Comparison of ENCODE assay signal across 19 cellular contexts in genomic region chr17:44383861-44384260, GRCh38. TPM values are rescaled to one million over a fixed set of nuclear protein-coding genes. Genes with fewer than 3 reads are reported as not detected.
A peak's percentile ranks its signal among the peaks of the same experiment; 100 is the strongest.
DNase-seq lines count a peak whose midpoint lies in the region; ATAC-seq and TF ChIP-seq lines count a peak whose summit lies in the region.
"Had no signal": no experiment of that assay in that cellular context is flagged by ENCODE, and none has a peak within 500 bp of the region (broad histone marks: within the 10 kb centered on the region; RNA-seq: fewer than 3 reads in every experiment).

No MANE protein-coding gene starts in this region.

- no TSS peak for BruUV-seq in Calu3 (replicated peaks; lab: Mats Ljungman, UMichigan)

- H3K4me1 ChIP-seq in mesenchymal stem cell (ENCODE audit: control insufficient read depth, insufficient read depth, low read depth, low read length), result peaks cover 17% of the 10 kb centered on the region

- no peak overlapping the region for H3K9ac ChIP-seq in mesenchymal stem cell (ENCODE audit: low read length)
- H3K9ac ChIP-seq: BLaER1 had no signal

- 68% methylated on average over 13 of the region's 16 CpGs for WGBS in mesenchymal stem cell

- H3K9me3 Mint-ChIP-seq in Calu3 (ENCODE audit: low read depth, unreplicated experiment), result no peaks in the 10 kb centered on the region
- no peaks in the 10 kb centered on the region for H3K9me3 Mint-ChIP-seq in central memory CD8-positive, alpha-beta T cell
- no peaks in the 10 kb centered on the region for H3K9me3 Mint-ChIP-seq in stimulated activated effector memory CD8-positive, alpha-beta T cell treated with anti-CD3 and anti-CD28 coated beads, Interleukin-12 subunit alpha, Interleukin-12 subunit beta, amount 100 ng/mL, for 72 hours

- no peak overlapping the region for H4K8ac ChIP-seq in mesenchymal stem cell (ENCODE audit: low read length)

- ATAC-seq in central memory CD8-positive, alpha-beta T cell (replicated peaks; ENCODE audit: extremely low read depth, poor library complexity, severe bottlenecking), result no peak
- ATAC-seq in stimulated activated effector memory CD8-positive, alpha-beta T cell treated with anti-CD3 and anti-CD28 coated beads, Interleukin-12 subunit alpha, Interleukin-12 subunit beta, amount 100 ng/mL, for 72 hours, result no peak
- no peak for ATAC-seq in GM21737 (IDR thresholded peaks at IDR 0.05; ENCODE audit: unreplicated experiment)
- ATAC-seq in GM21447 (IDR thresholded peaks at IDR 0.05; ENCODE audit: unreplicated experiment), result no peak
- ATAC-seq: K562 had no signal

- DNase-seq in Calu3 (no peak), mesenchymal stem cell (no peak), GDM1 (lab: John Stamatoyannopoulos, UW) (no peak)
- no peak for DNase-seq in central memory CD8-positive, alpha-beta T cell (ENCODE audit: low spot score in 2 of 2)
- DNase-seq in stimulated activated effector memory CD8-positive, alpha-beta T cell treated with anti-CD3 and anti-CD28 coated beads, Interleukin-12 subunit alpha, Interleukin-12 subunit beta, amount 100 ng/mL, for 72 hours (ENCODE audit: low spot score in 2 of 2), result no peak
- DNase-seq: 8988T; CD4-positive, alpha-beta memory T cell; DMS53; DND-41; EL; HCEC 1CT; IMR-90 had no signal

- H2BK120ac ChIP-seq in mesenchymal stem cell (ENCODE audit: low read depth, low read length), result no peak overlapping the region

- no peak overlapping the region for H2BK5ac ChIP-seq in mesenchymal stem cell (ENCODE audit: low read depth, low read length, poor library complexity, severe bottlenecking)

- no peak overlapping the region for H3K4me2 ChIP-seq in mesenchymal stem cell (ENCODE audit: low read length, poor library complexity, severe bottlenecking)

- no peak overlapping the region for H3K27ac ChIP-seq in mesenchymal stem cell (ENCODE audit: low read length, poor library complexity, severe bottlenecking)
- H3K27ac ChIP-seq: BLaER1, HL-60 had no signal

- intact Hi-C loops in Calu3 (cut with micrococcal nuclease; ENCODE audit: unreplicated experiment), result no loop called here

- H3K36me3 Mint-ChIP-seq in Calu3 (ENCODE audit: insufficient read depth, unreplicated experiment), result peaks cover 12% of the 10 kb centered on the region
- peaks cover 4% of the 10 kb centered on the region for H3K36me3 Mint-ChIP-seq in central memory CD8-positive, alpha-beta T cell (ENCODE audit: insufficient read depth)
- H3K36me3 Mint-ChIP-seq in stimulated activated effector memory CD8-positive, alpha-beta T cell treated with anti-CD3 and anti-CD28 coated beads, Interleukin-12 subunit alpha, Interleukin-12 subunit beta, amount 100 ng/mL, for 72 hours, result no peaks in the 10 kb centered on the region
- H3K36me3 Mint-ChIP-seq: CD4-positive, alpha-beta memory T cell had no signal

- H3K4me3 Mint-ChIP-seq in Calu3 (ENCODE audit: low read depth, unreplicated experiment), result peak overlapping the region; percentile 69
- H3K4me3 Mint-ChIP-seq in central memory CD8-positive, alpha-beta T cell, result peak overlapping the region; percentile 76
- peak overlapping the region; percentile 69 for H3K4me3 Mint-ChIP-seq in stimulated activated effector memory CD8-positive, alpha-beta T cell treated with anti-CD3 and anti-CD28 coated beads, Interleukin-12 subunit alpha, Interleukin-12 subunit beta, amount 100 ng/mL, for 72 hours

- no peak overlapping the region for H3K27ac Mint-ChIP-seq in Calu3 (ENCODE audit: unreplicated experiment)
- H3K27ac Mint-ChIP-seq in central memory CD8-positive, alpha-beta T cell (ENCODE audit: low read depth), result no peak overlapping the region
- H3K27ac Mint-ChIP-seq in stimulated activated effector memory CD8-positive, alpha-beta T cell treated with anti-CD3 and anti-CD28 coated beads, Interleukin-12 subunit alpha, Interleukin-12 subunit beta, amount 100 ng/mL, for 72 hours, result no peak overlapping the region
- H3K27ac Mint-ChIP-seq: CD14-positive monocyte had no signal

- H3K4ac ChIP-seq in mesenchymal stem cell (ENCODE audit: low read depth in 1 of 2, low read length in 2 of 2), result no peak overlapping the region

- no peak overlapping the region for H3K14ac ChIP-seq in mesenchymal stem cell (ENCODE audit: low read length in 2 of 2)

- no peak overlapping the region for H2AK5ac ChIP-seq in mesenchymal stem cell (ENCODE audit: low read length, severe bottlenecking)

- H2BK12ac ChIP-seq in mesenchymal stem cell (ENCODE audit: low read length in 2 of 2), result no peak overlapping the region

- no peaks in the 10 kb centered on the region for H3K9me3 ChIP-seq in mesenchymal stem cell (ENCODE audit: control insufficient read depth, low read length)
- H3K9me3 ChIP-seq: BLaER1 had no signal

- CTCF ChIA-PET in Calu3 (lab: Charles Lee), result no interaction called here

- TF ChIP-seq CTCF in Calu3 (IDR thresholded peaks at IDR 0.05; ENCODE audit: unreplicated experiment), result no peak

- no peak overlapping the region for H2AFZ ChIP-seq in mesenchymal stem cell (ENCODE audit: low read depth, low read length)

- H3K79me1 ChIP-seq in mesenchymal stem cell (replicated peaks; ENCODE audit: low read length, poor library complexity, severe bottlenecking), result no peaks in the 10 kb centered on the region

- no peaks in the 10 kb centered on the region for H3K4me1 Mint-ChIP-seq in Calu3 (ENCODE audit: low read depth, unreplicated experiment)
- no peaks in the 10 kb centered on the region for H3K4me1 Mint-ChIP-seq in central memory CD8-positive, alpha-beta T cell
- H3K4me1 Mint-ChIP-seq in stimulated activated effector memory CD8-positive, alpha-beta T cell treated with anti-CD3 and anti-CD28 coated beads, Interleukin-12 subunit alpha, Interleukin-12 subunit beta, amount 100 ng/mL, for 72 hours, result peaks cover 9% of the 10 kb centered on the region

- H3K27me3 ChIP-seq in mesenchymal stem cell (ENCODE audit: control insufficient read depth in 1 of 2, insufficient read depth in 1 of 2, low read length in 2 of 2), result peaks cover 34 to 65% of the 10 kb centered on the region in 2 experiments
- H3K27me3 ChIP-seq: BLaER1 had no signal

- no peak overlapping the region for H3K4me3 ChIP-seq in mesenchymal stem cell (ENCODE audit: insufficient read depth in 1 of 2, low read depth in 1 of 2, low read length in 2 of 2)
- H3K4me3 ChIP-seq: K562 had no signal

- peaks cover 40% of the 10 kb centered on the region for H3K27me3 Mint-ChIP-seq in Calu3 (ENCODE audit: unreplicated experiment)
- H3K27me3 Mint-ChIP-seq in central memory CD8-positive, alpha-beta T cell, result peaks cover 39% of the 10 kb centered on the region

- peak overlapping the region; percentile 27 for H4K91ac ChIP-seq in mesenchymal stem cell (ENCODE audit: low read length)

- H3K36me3 ChIP-seq in mesenchymal stem cell (ENCODE audit: control insufficient read depth in 1 of 2, insufficient read depth in 2 of 2, low read depth in 1 of 2, low read length in 2 of 2), result no peaks in the 10 kb centered on the region
- H3K36me3 ChIP-seq: BLaER1 had no signal

- no peak overlapping the region for H2BK15ac ChIP-seq in mesenchymal stem cell (ENCODE audit: low read depth, poor library complexity, severe bottlenecking)

- H3K23ac ChIP-seq in mesenchymal stem cell (ENCODE audit: low read length in 2 of 2), result no peak overlapping the region

- no peak overlapping the region for H3K18ac ChIP-seq in mesenchymal stem cell (ENCODE audit: low read depth in 1 of 2, low read length in 2 of 2)

RNA-seq across cellular contexts. Expression of gene ITGA2B, which starts 5.6 kb away (rescaled TPM):
- total RNA-seq in Calu3 (2022), result 1.2 and 1.6 TPM in 2 replicates
- 0.10 TPM for polyA plus RNA-seq in mesenchymal stem cell (2013, experiment 1 of 2)
- polyA plus RNA-seq in mesenchymal stem cell (2013, experiment 2 of 2), result 0.14 TPM
- total RNA-seq: HT1080 had no signal
- polyA plus RNA-seq: CD4-positive, alpha-beta memory T cell had no signal

RNA-seq across cellular contexts. Expression of gene FAM171A2, which starts 20.2 kb away (rescaled TPM):
- 0.95 and 2.0 TPM in 2 replicates for total RNA-seq in Calu3 (2022)
- polyA plus RNA-seq in mesenchymal stem cell (2013, experiment 1 of 2), result 5.8 TPM
- polyA plus RNA-seq in mesenchymal stem cell (2013, experiment 2 of 2), result 5.3 TPM
- polyA plus RNA-seq: CD14-positive monocyte had no signal

RNA-seq across cellular contexts. Expression of gene GRN, which starts 38.8 kb away (rescaled TPM):
- total RNA-seq in Calu3 (2022), result 376 and 480 TPM in 2 replicates
- polyA plus RNA-seq in mesenchymal stem cell (2013, experiment 1 of 2), result 475 TPM
- 458 TPM for polyA plus RNA-seq in mesenchymal stem cell (2013, experiment 2 of 2)

RNA-seq across cellular contexts. Expression of gene SLC25A39, which starts 59.2 kb away (rescaled TPM):
- 271 and 297 TPM in 2 replicates for total RNA-seq in Calu3 (2022)
- polyA plus RNA-seq in mesenchymal stem cell (2013, experiment 1 of 2), result 67.0 TPM
- 68.4 TPM for polyA plus RNA-seq in mesenchymal stem cell (2013, experiment 2 of 2)
